ENCODE assay signal across 1 cellular context in genomic region chr1:85681087-85681486, GRCh38.
TF ChIP-seq lines count a peak whose summit lies in the region.

No MANE protein-coding gene starts in this region.

TF ChIP-seq in HepG2, 621 proteins besides CTCF, POLR2A, EP300 and RAD21 (continued from another document and continues in another):
- TF ChIP-seq, protein P1, sequence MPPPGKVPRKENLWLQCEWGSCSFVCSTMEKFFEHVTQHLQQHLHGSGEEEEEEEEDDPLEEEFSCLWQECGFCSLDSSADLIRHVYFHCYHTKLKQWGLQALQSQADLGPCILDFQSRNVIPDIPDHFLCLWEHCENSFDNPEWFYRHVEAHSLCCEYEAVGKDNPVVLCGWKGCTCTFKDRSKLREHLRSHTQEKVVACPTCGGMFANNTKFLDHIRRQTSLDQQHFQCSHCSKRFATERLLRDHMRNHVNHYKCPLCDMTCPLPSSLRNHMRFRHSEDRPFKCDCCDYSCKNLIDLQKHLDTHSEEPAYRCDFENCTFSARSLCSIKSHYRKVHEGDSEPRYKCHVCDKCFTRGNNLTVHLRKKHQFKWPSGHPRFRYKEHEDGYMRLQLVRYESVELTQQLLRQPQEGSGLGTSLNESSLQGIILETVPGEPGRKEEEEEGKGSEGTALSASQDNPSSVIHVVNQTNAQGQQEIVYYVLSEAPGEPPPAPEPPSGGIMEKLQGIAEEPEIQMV (CRISPR knock-in tag; IDR thresholded peaks at IDR 0.05; ENCODE audit: low read depth), result no peak
- TF ChIP-seq ZFP41 (CRISPR knock-in tag; IDR thresholded peaks at IDR 0.05; ENCODE audit: borderline replicate concordance) (no peak), PLSCR1 (CRISPR knock-in tag; IDR thresholded peaks at IDR 0.05; ENCODE audit: borderline replicate concordance) (no peak), YEATS2 (CRISPR knock-in tag; IDR thresholded peaks at IDR 0.05; ENCODE audit: borderline replicate concordance) (peak; percentile 27; the same call in 1 of the 2 replicates), ZNF331 (CRISPR knock-in tag; IDR thresholded peaks at IDR 0.05) (peak; percentile 58; the same call in 1 of the 2 replicates), ZBTB7A (CRISPR knock-in tag; IDR thresholded peaks at IDR 0.05) (no peak), ZNF558 (CRISPR knock-in tag; IDR thresholded peaks at IDR 0.05; ENCODE audit: borderline replicate concordance) (no peak), IRF2 (CRISPR knock-in tag; IDR thresholded peaks at IDR 0.05) (peak; percentile 37; the same call in 1 of the 2 replicates), MIER2 (CRISPR knock-in tag; IDR thresholded peaks at IDR 0.05) (peak; percentile 52; the same call in 1 of the 2 replicates), KAT2B (IDR thresholded peaks at IDR 0.05; ENCODE audit: borderline replicate concordance, low read depth, low read length) (no peak), MEIS1 (CRISPR knock-in tag; IDR thresholded peaks at IDR 0.05; ENCODE audit: borderline replicate concordance) (no peak), CSRNP2 (CRISPR knock-in tag; conservative IDR thresholded peaks at IDR 0.05; ENCODE audit: low read depth) (no peak), BRD4 (CRISPR knock-in tag; IDR thresholded peaks at IDR 0.05) (no peak), SUZ12 (IDR thresholded peaks at IDR 0.05; ENCODE audit: low read depth, low read length) (no peak), PHB2 (IDR thresholded peaks at IDR 0.05; ENCODE audit: partially characterized antibody) (no peak), SNRNP70 (IDR thresholded peaks at IDR 0.05; ENCODE audit: low read depth, low read length) (no peak), ZNF17 (CRISPR knock-in tag; IDR thresholded peaks at IDR 0.05) (no peak), BCL6 (CRISPR knock-in tag; IDR thresholded peaks at IDR 0.05) (peak; percentile 48; the same call in 1 of the 2 replicates), SPEN (CRISPR knock-in tag; IDR thresholded peaks at IDR 0.05; ENCODE audit: low read depth) (no peak), MIER3 (CRISPR knock-in tag; IDR thresholded peaks at IDR 0.05; ENCODE audit: borderline replicate concordance) (no peak), RFXAP (CRISPR knock-in tag; IDR thresholded peaks at IDR 0.05; ENCODE audit: borderline replicate concordance) (0 out of 2 replicates have a peak, but pooled peaks have one; percentile 73), SRSF1 (optimal IDR thresholded peaks at IDR 0.05; ENCODE audit: low read depth, low read length) (no peak), HES4 (CRISPR knock-in tag; IDR thresholded peaks at IDR 0.05; ENCODE audit: borderline replicate concordance) (no peak), ZNF737 (CRISPR knock-in tag; IDR thresholded peaks at IDR 0.05; ENCODE audit: borderline replicate concordance) (no peak), ZC3H4 (CRISPR knock-in tag; IDR thresholded peaks at IDR 0.05; ENCODE audit: borderline replicate concordance) (no peak), CHCHD3 (CRISPR knock-in tag; IDR thresholded peaks at IDR 0.05) (no peak), ZNF281 (CRISPR knock-in tag; IDR thresholded peaks at IDR 0.05; ENCODE audit: borderline replicate concordance) (no peak), ZNF263 (CRISPR knock-in tag; IDR thresholded peaks at IDR 0.05) (no peak), GABPA (IDR thresholded peaks at IDR 0.05; ENCODE audit: low read depth, low read length) (no peak), GABPA (CRISPR knock-in tag; IDR thresholded peaks at IDR 0.05; ENCODE audit: low read depth) (no peak), JARID2 (CRISPR knock-in tag; IDR thresholded peaks at IDR 0.05; ENCODE audit: insufficient replicate concordance) (no peak), NR2F6 (IDR thresholded peaks at IDR 0.05) (no peak), NR2F6 (CRISPR knock-in tag; IDR thresholded peaks at IDR 0.05) (peak; percentile 33; the same call in 1 of the 2 replicates), ZNF552 (CRISPR knock-in tag; IDR thresholded peaks at IDR 0.05; ENCODE audit: borderline replicate concordance) (no peak), ZNF280D (CRISPR knock-in tag; IDR thresholded peaks at IDR 0.05) (no peak), ZC3H13 (CRISPR knock-in tag; IDR thresholded peaks at IDR 0.05) (no peak), HNRNPL (IDR thresholded peaks at IDR 0.05; ENCODE audit: low read depth, low read length) (no peak), ERF (CRISPR knock-in tag; IDR thresholded peaks at IDR 0.05) (0 out of 2 replicates have a peak, but pooled peaks have one; percentile 39), PCBP1 (IDR thresholded peaks at IDR 0.05; ENCODE audit: borderline replicate concordance, low read depth, low read length) (no peak), PHF8 (CRISPR knock-in tag; IDR thresholded peaks at IDR 0.05) (no peak), ISL2 (CRISPR knock-in tag; IDR thresholded peaks at IDR 0.05) (no peak), ZNF549 (CRISPR knock-in tag; IDR thresholded peaks at IDR 0.05) (no peak), DNMT1 (CRISPR knock-in tag; IDR thresholded peaks at IDR 0.05) (no peak), ZNF333 (CRISPR knock-in tag; IDR thresholded peaks at IDR 0.05; ENCODE audit: borderline replicate concordance) (no peak), AFF4 (CRISPR knock-in tag; IDR thresholded peaks at IDR 0.05) (no peak)
- TF ChIP-seq, protein P2, sequence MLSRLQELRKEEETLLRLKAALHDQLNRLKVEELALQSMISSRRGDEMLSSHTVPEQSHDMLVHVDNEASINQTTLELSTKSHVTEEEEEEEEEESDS (CRISPR knock-in tag; IDR thresholded peaks at IDR 0.05; ENCODE audit: borderline replicate concordance), result no peak
- TF ChIP-seq, protein P3, sequence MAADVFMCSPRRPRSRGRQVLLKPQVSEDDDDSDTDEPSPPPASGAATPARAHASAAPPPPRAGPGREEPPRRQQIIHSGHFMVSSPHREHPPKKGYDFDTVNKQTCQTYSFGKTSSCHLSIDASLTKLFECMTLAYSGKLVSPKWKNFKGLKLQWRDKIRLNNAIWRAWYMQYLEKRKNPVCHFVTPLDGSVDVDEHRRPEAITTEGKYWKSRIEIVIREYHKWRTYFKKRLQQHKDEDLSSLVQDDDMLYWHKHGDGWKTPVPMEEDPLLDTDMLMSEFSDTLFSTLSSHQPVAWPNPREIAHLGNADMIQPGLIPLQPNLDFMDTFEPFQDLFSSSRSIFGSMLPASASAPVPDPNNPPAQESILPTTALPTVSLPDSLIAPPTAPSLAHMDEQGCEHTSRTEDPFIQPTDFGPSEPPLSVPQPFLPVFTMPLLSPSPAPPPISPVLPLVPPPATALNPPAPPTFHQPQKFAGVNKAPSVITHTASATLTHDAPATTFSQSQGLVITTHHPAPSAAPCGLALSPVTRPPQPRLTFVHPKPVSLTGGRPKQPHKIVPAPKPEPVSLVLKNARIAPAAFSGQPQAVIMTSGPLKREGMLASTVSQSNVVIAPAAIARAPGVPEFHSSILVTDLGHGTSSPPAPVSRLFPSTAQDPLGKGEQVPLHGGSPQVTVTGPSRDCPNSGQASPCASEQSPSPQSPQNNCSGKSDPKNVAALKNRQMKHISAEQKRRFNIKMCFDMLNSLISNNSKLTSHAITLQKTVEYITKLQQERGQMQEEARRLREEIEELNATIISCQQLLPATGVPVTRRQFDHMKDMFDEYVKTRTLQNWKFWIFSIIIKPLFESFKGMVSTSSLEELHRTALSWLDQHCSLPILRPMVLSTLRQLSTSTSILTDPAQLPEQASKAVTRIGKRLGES (CRISPR knock-in tag; IDR thresholded peaks at IDR 0.05; ENCODE audit: borderline replicate concordance), result no peak
